In genomic region chr19:7926727-7927604, GRCh38 we compare ENCODE assay signal across 10 cellular contexts. TPM values are rescaled to one million over a fixed set of nuclear protein-coding genes. Genes with fewer than 3 reads are reported as not detected.
DNase-seq lines count a peak whose midpoint lies in the region; ATAC-seq, FAIRE-seq and TF ChIP-seq lines count a peak whose summit lies in the region.
"Had no signal": no experiment of that assay in that cellular context is flagged by ENCODE, and none has a peak within 500 bp of the region (broad histone marks: within the 10 kb centered on the region; RNA-seq: fewer than 3 reads in every experiment).

No MANE protein-coding gene starts in this region.

- TF ChIP-seq CTCF in HepG2 (CRISPR knock-in tag; IDR thresholded peaks at IDR 0.05), result no peak
- no peak for TF ChIP-seq CTCF in thoracic aorta (IDR thresholded peaks at IDR 0.05)

- no peak overlapping the region for H3K4me2 ChIP-seq in HepG2 (ENCODE audit: low read depth, low read length)

- no peaks in the 10 kb centered on the region for H3K9me3 ChIP-seq in HepG2 (ENCODE audit: low read length)
- no peaks in the 10 kb centered on the region for H3K9me3 ChIP-seq in thoracic aorta

- TF ChIP-seq RAD21 in HepG2 (CRISPR knock-in tag; IDR thresholded peaks at IDR 0.05), result no peak

- peaks cover 3% of the 10 kb centered on the region for H3K36me3 Mint-ChIP-seq in activated naive CD8-positive, alpha-beta T cell

- H3K4me3 Mint-ChIP-seq in activated naive CD8-positive, alpha-beta T cell, result peak overlapping the region; percentile 71

- H3K27ac ChIP-seq in HepG2 (ENCODE audit: extremely low read length, insufficient read depth, low read length) (no peak overlapping the region), thoracic aorta (no peak overlapping the region)
- H3K27ac ChIP-seq: VCaP had no signal

- H4K20me1 ChIP-seq in HepG2 (ENCODE audit: insufficient read depth, low read length), result no peaks in the 10 kb centered on the region

- FAIRE-seq in HepG2 (lab: Jason Lieb, UNC), result no peak

- in situ Hi-C loops in HepG2 (cut with HindIII; ENCODE audit: extremely low pct_ligation_motif_present, low pct_unique_long_range_greater_than_20kb), result no loop called here

- no peaks in the 10 kb centered on the region for H3K27me3 Mint-ChIP-seq in activated naive CD8-positive, alpha-beta T cell

- 96% methylated on average over 15 of the region's 32 CpGs for WGBS in HepG2 (ENCODE audit: low lambda C conversion rate)

- no peaks in the 10 kb centered on the region for H3K79me2 ChIP-seq in HepG2 (ENCODE audit: insufficient read depth, low read length)

- BruUV-seq in HepG2 (replicated peaks; lab: Mats Ljungman, UMichigan), result no TSS peak

- H3K36me3 ChIP-seq in HepG2 (replicated peaks in 1 of 2; ENCODE audit: control insufficient read depth in 1 of 2, insufficient read depth in 2 of 2, low read length in 2 of 2) (peaks cover 7 to 22% of the 10 kb centered on the region in 2 experiments; a peak in 4 of 5 replicates), thoracic aorta (peaks cover 26% of the 10 kb centered on the region)

- no peaks in the 10 kb centered on the region for H3K9me3 Mint-ChIP-seq in activated naive CD8-positive, alpha-beta T cell (ENCODE audit: low read depth)

- no peak for ATAC-seq in HepG2
- ATAC-seq in thoracic aorta (ENCODE audit: insufficient number of reproducible peaks, low FRiP score, low read depth), result no peak
- ATAC-seq in HG02588 (IDR thresholded peaks at IDR 0.05; ENCODE audit: unreplicated experiment), result no peak

- H3K27ac Mint-ChIP-seq in activated naive CD8-positive, alpha-beta T cell, result no peak overlapping the region

- TF ChIP-seq POLR2A in HepG2 (IDR thresholded peaks at IDR 0.05; ENCODE audit: insufficient read depth in 1 of 2, low read depth in 2 of 2, low read length in 2 of 2), result no peak; a peak in 1 of 4 replicates

- H3K27me3 ChIP-seq in HepG2 (ENCODE audit: control insufficient read depth in 1 of 2, insufficient read depth in 2 of 2, low read length in 2 of 2), result no peaks in the 10 kb centered on the region
- no peaks in the 10 kb centered on the region for H3K27me3 ChIP-seq in thoracic aorta (replicated peaks; ENCODE audit: insufficient read depth)

- H3K4me1 Mint-ChIP-seq in activated naive CD8-positive, alpha-beta T cell (ENCODE audit: low read depth), result peaks cover 19% of the 10 kb centered on the region

- no peak overlapping the region for H3K4me3 ChIP-seq in HepG2 (replicated peaks in 1 of 3; ENCODE audit: insufficient read depth in 1 of 3, low read depth in 2 of 3, low read length in 3 of 3)
- H3K4me3 ChIP-seq in thoracic aorta, result peak overlapping the region; percentile 64

- H3K4me1 ChIP-seq in HepG2 (ENCODE audit: insufficient read depth, low read length) (no peaks in the 10 kb centered on the region), thoracic aorta (ENCODE audit: control insufficient read depth in 1 of 2, low read depth in 2 of 2) (peaks cover 44 to 65% of the 10 kb centered on the region in 2 donors)

- H3K9ac ChIP-seq in HepG2 (ENCODE audit: insufficient read depth, low read depth, low read length), result no peak overlapping the region

- CTCF ChIA-PET in HepG2 (lab: Yijun Ruan, JAX; ENCODE audit: low intra/inter-chr PET ratio, low total read pairs), result no interaction called here

- DNase-seq in activated effector memory CD4-positive, alpha-beta T cell treated with anti-CD3 and anti-CD28 coated beads, Interleukin-2, amount 50 U/mL, for 16 hours, result peak; percentile 61
- DNase-seq in activated effector memory CD4-positive, alpha-beta T cell treated with Interleukin-2 at 50 U/mL for 16 hours, result no peak
- DNase-seq in HepG2 (ENCODE audit: low spot score) (no peak), thoracic aorta (ENCODE audit: low spot score) (no peak), posterior vena cava (ENCODE audit: low spot score) (no peak), T1000 (lab: John Stamatoyannopoulos, UW) (no peak)

- no peak overlapping the region for H2AFZ ChIP-seq in HepG2 (ENCODE audit: low read length)

- POLR2A ChIA-PET in HepG2 (lab: Yijun Ruan, JAX), result interaction anchor here (0.8 kb wide), 1 partner anchor 16 kb away, joined by 4 read pairs; the partner anchor contains the start of gene TIMM44

- TF ChIP-seq EP300 in HepG2 (IDR thresholded peaks at IDR 0.05; ENCODE audit: low read depth in 2 of 2, low read length in 2 of 2), result no peak
- TF ChIP-seq EP300 in HepG2 (CRISPR knock-in tag; IDR thresholded peaks at IDR 0.05; ENCODE audit: borderline replicate concordance), result no peak

- intact Hi-C loops in HepG2 (cut with micrococcal nuclease; ENCODE audit: unreplicated experiment) (no loop called here), posterior vena cava (cut with DNase I) (loop anchor here in 1 of 2 donors (5.0 kb wide), 1 partner anchor 330 kb away; no protein-coding TSS in a partner anchor)

RNA-seq across cellular contexts. Expression of gene CTXN1, which starts 1.0 kb away (rescaled TPM):
- 0.11 and 0.36 TPM in 2 replicates for total RNA-seq in HepG2 (2016; rRNA removed; fragmentation: Illumina TruSeq; extraction: Trizol)
- 0.35 and 0.71 TPM in 2 replicates for total RNA-seq in HepG2 (2016; cell fraction: cytosol; rRNA removed; fragmentation: Illumina TruSeq; extraction: Trizol; ENCODE audit: low read depth)
- total RNA-seq in HepG2 (2016; cell fraction: insoluble cytoplasmic fraction; rRNA removed; fragmentation: Illumina TruSeq; extraction: Trizol), result 0.15 and 0.26 TPM in 2 replicates
- 0.71 and 0.83 TPM in 2 replicates for total RNA-seq in HepG2 (2016; cell fraction: membrane; rRNA removed; fragmentation: Illumina TruSeq; extraction: Trizol)
- total RNA-seq in HepG2 (2016; cell fraction: nucleus; rRNA removed; fragmentation: Illumina TruSeq; extraction: Trizol), result not detected in 2 replicates
- polyA plus RNA-seq in HepG2 (2011; rRNA removed), result 0.12 TPM in 1 of 2 replicates, not detected in the other
- polyA plus RNA-seq in HepG2 (2011; cell fraction: cytosol; rRNA removed), result 0.09 and 0.27 TPM in 2 replicates
- 0.13 and 0.17 TPM in 2 replicates for polyA plus RNA-seq in HepG2 (2011; cell fraction: nucleus; rRNA removed)
- not detected in 2 replicates for polyA plus RNA-seq in HepG2 (2012)
- polyA plus RNA-seq in HepG2 (2016; cell fraction: cytosol; fragmentation: Illumina TruSeq; extraction: Trizol; ENCODE audit: low read depth), result 4.0 and 4.4 TPM in 2 replicates
- polyA plus RNA-seq in HepG2 (2016; cell fraction: insoluble cytoplasmic fraction; fragmentation: Illumina TruSeq; extraction: Trizol; ENCODE audit: low read depth), result 1.2 and 1.6 TPM in 2 replicates
- 3.9 and 4.4 TPM in 2 replicates for polyA plus RNA-seq in HepG2 (2016; cell fraction: membrane; fragmentation: Illumina TruSeq; extraction: Trizol; ENCODE audit: low read depth)
- 0.75 and 1.4 TPM in 2 replicates for polyA plus RNA-seq in HepG2 (2016; cell fraction: nucleus; fragmentation: Illumina TruSeq; extraction: Trizol; ENCODE audit: insufficient read depth, low read depth)
- 0.12 and 1.4 TPM in 2 replicates for polyA minus RNA-seq in HepG2 (2011; rRNA and poly(A)+ RNA removed; ENCODE audit: low replicate concordance)
- 0.62 TPM in 1 of 2 replicates, not detected in the other for polyA minus RNA-seq in HepG2 (2011; cell fraction: cytosol; rRNA and poly(A)+ RNA removed)
- 0.39 TPM in 1 of 2 replicates, not detected in the other for polyA minus RNA-seq in HepG2 (2011; cell fraction: nucleus; rRNA and poly(A)+ RNA removed)
- total RNA-seq in thoracic aorta, result under 1 TPM in 1 of 2 donors, not detected in 1; 0.54 TPM
- total RNA-seq in posterior vena cava, result 10 to 100 TPM in 1 of 2 donors, 1 to 10 TPM in 1; 5.9 to 11.7 TPM

RNA-seq across cellular contexts. Expression of gene SNAPC2, which starts 6.8 kb away (rescaled TPM):
- 9.5 and 10.2 TPM in 2 replicates for total RNA-seq in HepG2 (2016; rRNA removed; fragmentation: Illumina TruSeq; extraction: Trizol)
- total RNA-seq in HepG2 (2016; cell fraction: cytosol; rRNA removed; fragmentation: Illumina TruSeq; extraction: Trizol; ENCODE audit: low read depth), result 3.3 and 4.0 TPM in 2 replicates
- 8.2 and 10.9 TPM in 2 replicates for total RNA-seq in HepG2 (2016; cell fraction: insoluble cytoplasmic fraction; rRNA removed; fragmentation: Illumina TruSeq; extraction: Trizol)
- total RNA-seq in HepG2 (2016; cell fraction: membrane; rRNA removed; fragmentation: Illumina TruSeq; extraction: Trizol), result 6.9 and 7.4 TPM in 2 replicates
- total RNA-seq in HepG2 (2016; cell fraction: nucleus; rRNA removed; fragmentation: Illumina TruSeq; extraction: Trizol), result 3.7 and 5.2 TPM in 2 replicates
- polyA plus RNA-seq in HepG2 (2011; rRNA removed), result 12.7 and 14.9 TPM in 2 replicates
- 8.4 and 15.7 TPM in 2 replicates for polyA plus RNA-seq in HepG2 (2011; cell fraction: cytosol; rRNA removed)
- 12.8 and 13.8 TPM in 2 replicates for polyA plus RNA-seq in HepG2 (2011; cell fraction: nucleus; rRNA removed)
- 11.7 and 16.4 TPM in 2 replicates for polyA plus RNA-seq in HepG2 (2012)
- polyA plus RNA-seq in HepG2 (2016; cell fraction: cytosol; fragmentation: Illumina TruSeq; extraction: Trizol; ENCODE audit: low read depth), result 3.7 and 4.1 TPM in 2 replicates
- 11.2 and 15.9 TPM in 2 replicates for polyA plus RNA-seq in HepG2 (2016; cell fraction: insoluble cytoplasmic fraction; fragmentation: Illumina TruSeq; extraction: Trizol; ENCODE audit: low read depth)
- 6.9 and 8.4 TPM in 2 replicates for polyA plus RNA-seq in HepG2 (2016; cell fraction: membrane; fragmentation: Illumina TruSeq; extraction: Trizol; ENCODE audit: low read depth)
- 13.1 and 13.7 TPM in 2 replicates for polyA plus RNA-seq in HepG2 (2016; cell fraction: nucleus; fragmentation: Illumina TruSeq; extraction: Trizol; ENCODE audit: insufficient read depth, low read depth)
- polyA minus RNA-seq in HepG2 (2011; rRNA and poly(A)+ RNA removed; ENCODE audit: low replicate concordance), result 8.5 and 12.6 TPM in 2 replicates
- polyA minus RNA-seq in HepG2 (2011; cell fraction: cytosol; rRNA and poly(A)+ RNA removed), result 7.2 and 7.8 TPM in 2 replicates
- polyA minus RNA-seq in HepG2 (2011; cell fraction: nucleus; rRNA and poly(A)+ RNA removed), result 1.7 and 4.4 TPM in 2 replicates
- total RNA-seq in thoracic aorta, result 10 to 100 TPM; 13.3 to 26.1 TPM
- 10 to 100 TPM; 25.4 to 28.7 TPM for total RNA-seq in posterior vena cava

RNA-seq across cellular contexts. Expression of gene TGFBR3L, which starts 12.3 kb away (rescaled TPM):
- total RNA-seq in HepG2 (2016; rRNA removed; fragmentation: Illumina TruSeq; extraction: Trizol), result 0.83 and 1.0 TPM in 2 replicates
- 3.2 and 3.7 TPM in 2 replicates for total RNA-seq in HepG2 (2016; cell fraction: cytosol; rRNA removed; fragmentation: Illumina TruSeq; extraction: Trizol; ENCODE audit: low read depth)
- total RNA-seq in HepG2 (2016; cell fraction: insoluble cytoplasmic fraction; rRNA removed; fragmentation: Illumina TruSeq; extraction: Trizol), result 0.56 and 1.1 TPM in 2 replicates
- 1.6 and 2.1 TPM in 2 replicates for total RNA-seq in HepG2 (2016; cell fraction: membrane; rRNA removed; fragmentation: Illumina TruSeq; extraction: Trizol)
- 0.81 TPM in 1 of 2 replicates, not detected in the other for total RNA-seq in HepG2 (2016; cell fraction: nucleus; rRNA removed; fragmentation: Illumina TruSeq; extraction: Trizol)
- polyA plus RNA-seq in HepG2 (2011; rRNA removed), result 0.14 and 0.20 TPM in 2 replicates
- 0.25 and 0.55 TPM in 2 replicates for polyA plus RNA-seq in HepG2 (2011; cell fraction: cytosol; rRNA removed)
- polyA plus RNA-seq in HepG2 (2011; cell fraction: nucleus; rRNA removed), result 1.0 and 1.6 TPM in 2 replicates
- polyA plus RNA-seq in HepG2 (2012), result 0.25 and 0.69 TPM in 2 replicates
- 7.2 and 8.1 TPM in 2 replicates for polyA plus RNA-seq in HepG2 (2016; cell fraction: cytosol; fragmentation: Illumina TruSeq; extraction: Trizol; ENCODE audit: low read depth)
- polyA plus RNA-seq in HepG2 (2016; cell fraction: insoluble cytoplasmic fraction; fragmentation: Illumina TruSeq; extraction: Trizol; ENCODE audit: low read depth), result 0.49 and 1.4 TPM in 2 replicates
- polyA plus RNA-seq in HepG2 (2016; cell fraction: membrane; fragmentation: Illumina TruSeq; extraction: Trizol; ENCODE audit: low read depth), result 4.1 and 4.2 TPM in 2 replicates
- 0.90 and 1.3 TPM in 2 replicates for polyA plus RNA-seq in HepG2 (2016; cell fraction: nucleus; fragmentation: Illumina TruSeq; extraction: Trizol; ENCODE audit: insufficient read depth, low read depth)
- 0.30 and 1.5 TPM in 2 replicates for polyA minus RNA-seq in HepG2 (2011; rRNA and poly(A)+ RNA removed; ENCODE audit: low replicate concordance)
- not detected in 2 replicates for polyA minus RNA-seq in HepG2 (2011; cell fraction: cytosol; rRNA and poly(A)+ RNA removed)
- polyA minus RNA-seq in HepG2 (2011; cell fraction: nucleus; rRNA and poly(A)+ RNA removed), result not detected in 2 replicates
- total RNA-seq in thoracic aorta, result not detected
- 1 to 10 TPM; 1.5 to 4.4 TPM for total RNA-seq in posterior vena cava
- total RNA-seq: cerebellum had no signal

RNA-seq across cellular contexts. Expression of gene TIMM44, which starts 16.5 kb away (rescaled TPM):
- total RNA-seq in HepG2 (2016; rRNA removed; fragmentation: Illumina TruSeq; extraction: Trizol) (71.5 and 72.6 TPM in 2 replicates), thoracic aorta (10 to 100 TPM; 51.2 to 77.6 TPM), posterior vena cava (10 to 100 TPM; 37.2 to 47.8 TPM)
- total RNA-seq in HepG2 (2016; cell fraction: cytosol; rRNA removed; fragmentation: Illumina TruSeq; extraction: Trizol; ENCODE audit: low read depth), result 23.8 and 25.0 TPM in 2 replicates
- 59.2 and 70.8 TPM in 2 replicates for total RNA-seq in HepG2 (2016; cell fraction: insoluble cytoplasmic fraction; rRNA removed; fragmentation: Illumina TruSeq; extraction: Trizol)
- total RNA-seq in HepG2 (2016; cell fraction: membrane; rRNA removed; fragmentation: Illumina TruSeq; extraction: Trizol), result 31.0 and 35.7 TPM in 2 replicates
- total RNA-seq in HepG2 (2016; cell fraction: nucleus; rRNA removed; fragmentation: Illumina TruSeq; extraction: Trizol), result 41.7 and 54.7 TPM in 2 replicates
- polyA plus RNA-seq in HepG2 (2011; rRNA removed), result 42.9 and 49.4 TPM in 2 replicates
- polyA plus RNA-seq in HepG2 (2011; cell fraction: cytosol; rRNA removed), result 40.3 and 70.3 TPM in 2 replicates
- 178 and 215 TPM in 2 replicates for polyA plus RNA-seq in HepG2 (2011; cell fraction: nucleus; rRNA removed)
- 41.7 and 52.2 TPM in 2 replicates for polyA plus RNA-seq in HepG2 (2012)
- polyA plus RNA-seq in HepG2 (2016; cell fraction: cytosol; fragmentation: Illumina TruSeq; extraction: Trizol; ENCODE audit: low read depth), result 15.4 and 19.2 TPM in 2 replicates
- polyA plus RNA-seq in HepG2 (2016; cell fraction: insoluble cytoplasmic fraction; fragmentation: Illumina TruSeq; extraction: Trizol; ENCODE audit: low read depth), result 61.4 and 63.3 TPM in 2 replicates
- polyA plus RNA-seq in HepG2 (2016; cell fraction: membrane; fragmentation: Illumina TruSeq; extraction: Trizol; ENCODE audit: low read depth), result 24.0 and 26.3 TPM in 2 replicates
- polyA plus RNA-seq in HepG2 (2016; cell fraction: nucleus; fragmentation: Illumina TruSeq; extraction: Trizol; ENCODE audit: insufficient read depth, low read depth), result 95.7 and 103 TPM in 2 replicates
- polyA minus RNA-seq in HepG2 (2011; rRNA and poly(A)+ RNA removed; ENCODE audit: low replicate concordance), result 45.9 and 52.0 TPM in 2 replicates
- polyA minus RNA-seq in HepG2 (2011; cell fraction: cytosol; rRNA and poly(A)+ RNA removed), result 25.5 and 34.2 TPM in 2 replicates
- polyA minus RNA-seq in HepG2 (2011; cell fraction: nucleus; rRNA and poly(A)+ RNA removed), result 41.6 and 45.6 TPM in 2 replicates

RNA-seq across cellular contexts. Expression of gene MAP2K7, which starts 23.3 kb away (rescaled TPM):
- total RNA-seq in HepG2 (2016; rRNA removed; fragmentation: Illumina TruSeq; extraction: Trizol), result 8.7 and 10.8 TPM in 2 replicates
- 3.9 and 4.1 TPM in 2 replicates for total RNA-seq in HepG2 (2016; cell fraction: cytosol; rRNA removed; fragmentation: Illumina TruSeq; extraction: Trizol; ENCODE audit: low read depth)
- 7.6 and 11.7 TPM in 2 replicates for total RNA-seq in HepG2 (2016; cell fraction: insoluble cytoplasmic fraction; rRNA removed; fragmentation: Illumina TruSeq; extraction: Trizol)
- 11.5 and 13.1 TPM in 2 replicates for total RNA-seq in HepG2 (2016; cell fraction: membrane; rRNA removed; fragmentation: Illumina TruSeq; extraction: Trizol)
- 8.3 and 8.5 TPM in 2 replicates for total RNA-seq in HepG2 (2016; cell fraction: nucleus; rRNA removed; fragmentation: Illumina TruSeq; extraction: Trizol)
- 9.0 and 14.8 TPM in 2 replicates for polyA plus RNA-seq in HepG2 (2011; rRNA removed)
- 8.8 and 11.2 TPM in 2 replicates for polyA plus RNA-seq in HepG2 (2011; cell fraction: cytosol; rRNA removed)
- 42.0 and 50.6 TPM in 2 replicates for polyA plus RNA-seq in HepG2 (2011; cell fraction: nucleus; rRNA removed)
- 17.3 and 19.9 TPM in 2 replicates for polyA plus RNA-seq in HepG2 (2012)
- 3.9 and 4.4 TPM in 2 replicates for polyA plus RNA-seq in HepG2 (2016; cell fraction: cytosol; fragmentation: Illumina TruSeq; extraction: Trizol; ENCODE audit: low read depth)
- 10.5 and 15.1 TPM in 2 replicates for polyA plus RNA-seq in HepG2 (2016; cell fraction: insoluble cytoplasmic fraction; fragmentation: Illumina TruSeq; extraction: Trizol; ENCODE audit: low read depth)
- 8.5 and 10.6 TPM in 2 replicates for polyA plus RNA-seq in HepG2 (2016; cell fraction: membrane; fragmentation: Illumina TruSeq; extraction: Trizol; ENCODE audit: low read depth)
- 25.7 and 31.5 TPM in 2 replicates for polyA plus RNA-seq in HepG2 (2016; cell fraction: nucleus; fragmentation: Illumina TruSeq; extraction: Trizol; ENCODE audit: insufficient read depth, low read depth)
- polyA minus RNA-seq in HepG2 (2011; rRNA and poly(A)+ RNA removed; ENCODE audit: low replicate concordance), result 17.6 and 23.5 TPM in 2 replicates
- 10.0 and 13.0 TPM in 2 replicates for polyA minus RNA-seq in HepG2 (2011; cell fraction: cytosol; rRNA and poly(A)+ RNA removed)
- 11.2 and 11.7 TPM in 2 replicates for polyA minus RNA-seq in HepG2 (2011; cell fraction: nucleus; rRNA and poly(A)+ RNA removed)
- total RNA-seq in thoracic aorta, result 10 to 100 TPM; 15.2 to 16.9 TPM
- total RNA-seq in posterior vena cava, result 10 to 100 TPM; 22.2 to 26.6 TPM
